ENCODE assay signal across 17 cellular contexts in genomic region chr1:201291917-201292316, GRCh38. TPM values are rescaled to one million over a fixed set of nuclear protein-coding genes. Genes with fewer than 3 reads are reported as not detected.
"Had no signal": no experiment of that assay in that cellular context is flagged by ENCODE, and none has a peak within 500 bp of the region (broad histone marks: within the 10 kb centered on the region; RNA-seq: fewer than 3 reads in every experiment).

No MANE protein-coding gene starts in this region.

- DNase-seq: activated CD4-positive, alpha-beta memory T cell treated with anti-CD3 and anti-CD28 coated beads, Interleukin-2, amount 10 ng/mL, durations not matched to agents 7 days and 5 days; activated effector memory CD4-positive, alpha-beta T cell treated with Interleukin-2 at 50 U/mL for 16 hours; activated T-cell treated with anti-CD3 and anti-CD28 coated beads, Interleukin-2, amount 50 U/mL, for 4 hours; adrenal gland; caudate nucleus; mammary epithelial cell; naive B cell; ovary; sigmoid colon; stimulated activated CD4-positive, alpha-beta T cell treated with anti-CD3 and anti-CD28 coated beads, Interleukin-1b, Interleukin-23, amount 100 ng/mL, for 48 hours; stimulated activated naive CD8-positive, alpha-beta T cell treated with anti-CD3 and anti-CD28 coated beads, Interleukin-15, amount 100 ng/mL, for 72 hours; T-helper 1 cell; testis had no signal

- H3K9ac ChIP-seq: neural progenitor cell had no signal

- H3K4me2 ChIP-seq: neural progenitor cell had no signal

- H3K4me1 ChIP-seq: adrenal gland, sigmoid colon, testis had no signal

- H3K27ac ChIP-seq: adrenal gland, coronary artery, neural progenitor cell, ovary, sigmoid colon, testis, VCaP had no signal

- ATAC-seq: activated T-cell treated with anti-CD3 and anti-CD28 coated beads, Interleukin-2, amount 50 U/mL, for 4 hours; left lobe of liver; stimulated activated naive CD8-positive, alpha-beta T cell treated with anti-CD3 and anti-CD28 coated beads, Interleukin-15, amount 100 ng/mL, for 72 hours had no signal

- H3K36me3 ChIP-seq: adrenal gland, neural progenitor cell, ovary, sigmoid colon had no signal

- H2AFZ ChIP-seq: neural progenitor cell had no signal

- H3K27me3 ChIP-seq: adrenal gland, neural progenitor cell, ovary, sigmoid colon, testis had no signal

- H3K9me3 ChIP-seq: adrenal gland, ovary, sigmoid colon, testis had no signal

- H3K4me3 ChIP-seq: adrenal gland, coronary artery, neural progenitor cell, ovary, sigmoid colon, testis had no signal

RNA-seq across cellular contexts. Expression of gene PKP1, which starts 8.6 kb away (rescaled TPM):
- total RNA-seq: activated CD4-positive, alpha-beta memory T cell treated with anti-CD3 and anti-CD28 coated beads, Interleukin-2, amount 10 ng/mL, durations not matched to agents 7 days and 5 days; activated T-cell treated with anti-CD3 and anti-CD28 coated beads, Interleukin-2, amount 50 U/mL, for 4 hours had no signal
